Comparison of ENCODE assay signal across 1 cellular context in the genomic region with DNA sequence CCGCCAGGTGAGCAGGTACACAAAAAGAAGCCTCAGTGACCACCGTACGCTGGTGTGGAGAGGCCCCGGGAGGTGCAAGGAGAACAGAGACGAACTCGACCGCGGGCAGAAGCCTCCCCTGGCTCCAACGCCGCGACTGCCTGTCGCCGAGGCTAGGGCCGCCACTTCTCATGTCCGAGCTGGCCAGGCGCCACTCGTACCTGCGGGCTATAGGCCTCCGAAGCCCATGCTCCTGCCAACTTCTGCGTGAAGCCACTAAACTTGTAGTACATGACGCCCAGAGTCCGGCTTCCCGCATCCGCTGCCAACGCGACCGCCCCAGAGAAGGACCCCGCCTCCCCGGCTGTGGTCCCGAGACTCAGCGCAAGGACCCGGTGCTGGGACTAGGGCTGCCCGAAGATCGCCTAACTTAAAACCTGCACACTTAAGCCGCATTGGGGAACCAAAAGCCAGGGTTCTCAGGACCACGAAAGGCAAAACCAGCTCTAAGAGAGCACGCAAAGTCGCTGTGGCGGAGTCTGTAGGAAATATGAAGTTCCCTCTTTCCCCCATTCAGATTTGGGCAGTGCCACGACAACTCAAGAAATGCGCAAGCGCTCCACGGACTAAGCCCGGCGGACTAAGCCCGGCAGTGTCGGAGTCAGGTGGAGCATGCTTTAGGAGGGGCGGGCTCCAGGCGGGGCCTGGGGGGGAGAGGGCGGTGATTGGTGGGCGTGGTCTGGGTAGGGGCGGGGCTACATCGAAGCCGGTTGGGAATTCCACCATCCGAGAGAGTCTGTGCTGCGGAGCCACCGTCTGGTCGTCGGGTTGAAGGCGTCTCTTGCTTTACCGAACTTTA.
TF ChIP-seq lines count a peak whose summit lies in the region.

Gene COX7A2L (minus strand): TSS at position 328 of the 838 bp plus-strand sequence. CDS start 56 bp downstream, at position 272.

TF ChIP-seq in GM12878, 131 proteins besides CTCF, POLR2A, EP300 and RAD21 (continued from another document):
- TF ChIP-seq, protein P1, sequence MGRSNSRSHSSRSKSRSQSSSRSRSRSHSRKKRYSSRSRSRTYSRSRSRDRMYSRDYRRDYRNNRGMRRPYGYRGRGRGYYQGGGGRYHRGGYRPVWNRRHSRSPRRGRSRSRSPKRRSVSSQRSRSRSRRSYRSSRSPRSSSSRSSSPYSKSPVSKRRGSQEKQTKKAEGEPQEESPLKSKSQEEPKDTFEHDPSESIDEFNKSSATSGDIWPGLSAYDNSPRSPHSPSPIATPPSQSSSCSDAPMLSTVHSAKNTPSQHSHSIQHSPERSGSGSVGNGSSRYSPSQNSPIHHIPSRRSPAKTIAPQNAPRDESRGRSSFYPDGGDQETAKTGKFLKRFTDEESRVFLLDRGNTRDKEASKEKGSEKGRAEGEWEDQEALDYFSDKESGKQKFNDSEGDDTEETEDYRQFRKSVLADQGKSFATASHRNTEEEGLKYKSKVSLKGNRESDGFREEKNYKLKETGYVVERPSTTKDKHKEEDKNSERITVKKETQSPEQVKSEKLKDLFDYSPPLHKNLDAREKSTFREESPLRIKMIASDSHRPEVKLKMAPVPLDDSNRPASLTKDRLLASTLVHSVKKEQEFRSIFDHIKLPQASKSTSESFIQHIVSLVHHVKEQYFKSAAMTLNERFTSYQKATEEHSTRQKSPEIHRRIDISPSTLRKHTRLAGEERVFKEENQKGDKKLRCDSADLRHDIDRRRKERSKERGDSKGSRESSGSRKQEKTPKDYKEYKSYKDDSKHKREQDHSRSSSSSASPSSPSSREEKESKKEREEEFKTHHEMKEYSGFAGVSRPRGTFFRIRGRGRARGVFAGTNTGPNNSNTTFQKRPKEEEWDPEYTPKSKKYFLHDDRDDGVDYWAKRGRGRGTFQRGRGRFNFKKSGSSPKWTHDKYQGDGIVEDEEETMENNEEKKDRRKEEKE (IDR thresholded peaks at IDR 0.05) = no peak
- TF ChIP-seq MEF2B (IDR thresholded peaks at IDR 0.05; ENCODE audit: partially characterized antibody, poor library complexity, severe bottlenecking) = no peak
- 0 out of 2 replicates have a peak, but pooled peaks have one; percentile 39 for TF ChIP-seq NR2F1 (conservative IDR thresholded peaks at IDR 0.05)
